In the genomic region with DNA sequence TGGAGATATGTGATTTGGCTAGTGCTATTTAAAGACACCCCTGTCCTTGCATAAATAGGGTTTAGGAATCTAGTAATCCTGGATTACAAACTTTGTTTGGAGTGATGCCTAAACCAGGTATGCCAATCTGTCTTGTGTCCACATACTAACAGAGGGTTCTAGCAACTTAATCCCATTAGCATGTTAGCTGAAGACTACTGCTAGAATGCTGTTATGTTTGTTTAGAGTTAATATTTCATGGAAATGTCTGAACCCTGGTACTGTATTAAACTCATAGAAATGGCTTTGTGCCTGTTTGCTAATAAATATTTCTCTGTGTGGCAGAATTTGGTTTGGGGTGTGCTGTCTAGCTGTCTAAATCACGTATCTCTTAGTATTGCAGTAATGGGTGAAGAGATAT, we compare ENCODE assay signal across 22 cellular contexts.
DNase-seq lines count a peak whose midpoint lies in the region; ATAC-seq, FAIRE-seq and TF ChIP-seq lines count a peak whose summit lies in the region.
"Had no signal": no experiment of that assay in that cellular context is flagged by ENCODE, and none has a peak within 500 bp of the region (broad histone marks: within the 10 kb centered on the region; RNA-seq: fewer than 3 reads in every experiment).

No MANE protein-coding gene starts in this region.

- in situ Hi-C loops in ACHN (cut with HindIII; ENCODE audit: low pct_ligation_motif_present, low pct_unique_long_range_greater_than_20kb, low sequenced_read_pairs), result no loop called here

- no peak for TF ChIP-seq CTCF in pancreas (IDR thresholded peaks at IDR 0.05)

- no peaks in the 10 kb centered on the region for H3K36me3 ChIP-seq in pancreas
- H3K36me3 ChIP-seq: BE2C, SJCRH30 had no signal

- no peaks in the 10 kb centered on the region for H3K9me3 ChIP-seq in pancreas
- H3K9me3 ChIP-seq: BE2C, SJCRH30 had no signal

- intact Hi-C loops in pancreas (cut with DNase I), result no loop called here

- WGBS in pancreas, 2 donors, result 14 to 22% methylated on average over 1 of the region's 1 CpG

- H3K4me3 ChIP-seq in pancreas, result no peak overlapping the region
- H3K4me3 ChIP-seq: GM12878, K562, SJCRH30 had no signal

- no peaks in the 10 kb centered on the region for H3K27me3 ChIP-seq in pancreas
- H3K27me3 ChIP-seq: BE2C, SJCRH30 had no signal

- H3K27ac ChIP-seq in pancreas, result peak overlapping the region in 2 of 4 donors; percentile 22 to 41
- H3K27ac ChIP-seq: SJCRH30 had no signal

- peaks cover 8 to 18% (median 14%) of the 10 kb centered on the region in 3 donors for H3K4me1 ChIP-seq in pancreas
- H3K4me1 ChIP-seq: SJCRH30 had no signal

- ATAC-seq in left lobe of liver (peak; percentile 65), pancreas (peak; percentile 75 to 94 (median 88)), HG02885 (IDR thresholded peaks at IDR 0.05; ENCODE audit: poor library complexity, unreplicated experiment) (no peak)
- ATAC-seq: GM12878, K562, Panc1 had no signal

- FAIRE-seq in pancreas (lab: Jason Lieb, UNC), result no peak
- FAIRE-seq: GM12878, K562 had no signal

- DNase-seq in ACHN (peak; percentile 29), NCI-H82 treated with DMSO at 0.1 percent for 48 hours (lab: John Stamatoyannopoulos, UW; ENCODE audit: unreplicated experiment) (peak; percentile 92), left lobe of liver (ENCODE audit: low spot score) (no peak), pancreas (no peak), RKO (ENCODE audit: low spot score) (no peak), NCI-H1048 (lab: John Stamatoyannopoulos, UW) (no peak), islet precursor cell (no peak)
- DNase-seq: BE2C, DMS 273 treated with DMSO at 0.1 percent for 48 hours, DND-41, H7, MM.1S, NCI-H1092, NCI-H1436 treated with DMSO at 0.1 percent for 48 hours, NCI-H1930, NCI-H510A treated with DMSO at 0.1 percent for 48 hours, NCI-H748 treated with DMSO at 0.1 percent for 48 hours, SJCRH30 had no signal

Comparison
In these comparisons a context has a peak if more than half of its experiments do, and no peak if none do; other contexts are left out.
1. DNase-seq: peak in ACHN (single experiment) and NCI-H82 treated with DMSO at 0.1 percent for 48 hours (single experiment); none in left lobe of liver (single experiment), pancreas (0 of 6), RKO (single experiment), NCI-H1048 (single experiment) and islet precursor cell (single experiment).